Comparison of ENCODE assay signal across 20 cellular contexts in genomic region chr4:73539386-73539785, GRCh38. TPM values are rescaled to one million over a fixed set of nuclear protein-coding genes. Genes with fewer than 3 reads are reported as not detected.
DNase-seq lines count a peak whose midpoint lies in the region; ATAC-seq and TF ChIP-seq lines count a peak whose summit lies in the region.
"Had no signal": no experiment of that assay in that cellular context is flagged by ENCODE, and none has a peak within 500 bp of the region (broad histone marks: within the 10 kb centered on the region; RNA-seq: fewer than 3 reads in every experiment).

No MANE protein-coding gene starts in this region.

- no peak overlapping the region for H3K4me2 ChIP-seq in GM23248 (ENCODE audit: unreplicated experiment)
- H3K4me2 ChIP-seq in Karpas-422 (ENCODE audit: low read depth, low read length, poor library complexity, severe bottlenecking) = no peak overlapping the region
- H3K4me2 ChIP-seq: BLaER1 had no signal

- no peaks in the 10 kb centered on the region for H3F3A ChIP-seq in GM23248 (ENCODE audit: insufficient read depth)

- H3K9ac ChIP-seq in GM23248 (no peak overlapping the region), Karpas-422 (ENCODE audit: low read length) (no peak overlapping the region)
- H3K9ac ChIP-seq: BLaER1 had no signal

- TF ChIP-seq CTCF in fibroblast of the aortic adventitia (IDR thresholded peaks at IDR 0.05; ENCODE audit: insufficient read depth, low read length) = no peak

- no peak overlapping the region for H3K4me3 Mint-ChIP-seq in activated CD8-positive, alpha-beta memory T cell treated with anti-CD3 and anti-CD28 coated beads, Interleukin-2, amount 10 ng/mL, durations not matched to agents 7 days and 5 days
- H3K4me3 Mint-ChIP-seq: CD14-positive monocyte; CD4-positive, alpha-beta memory T cell; HFFc6 had no signal

- H3K4me3 ChIP-seq in GM23248 = no peak overlapping the region
- H3K4me3 ChIP-seq in Karpas-422 (ENCODE audit: low read length) = no peak overlapping the region
- H3K4me3 ChIP-seq in fibroblast of the aortic adventitia (ENCODE audit: low read depth, low read length) = no peak overlapping the region
- H3K4me3 ChIP-seq: BLaER1, GM12878, HAP-1, K562 had no signal

- peaks cover 4% of the 10 kb centered on the region for H3K4me1 Mint-ChIP-seq in activated CD8-positive, alpha-beta memory T cell treated with anti-CD3 and anti-CD28 coated beads, Interleukin-2, amount 10 ng/mL, durations not matched to agents 7 days and 5 days
- H3K4me1 Mint-ChIP-seq: CD14-positive monocyte; CD4-positive, alpha-beta memory T cell had no signal

- H3K9me3 ChIP-seq in GM23248 (ENCODE audit: low read depth) (no peaks in the 10 kb centered on the region), Karpas-422 (ENCODE audit: low read length) (no peaks in the 10 kb centered on the region)
- H3K9me3 ChIP-seq: BLaER1, HAP-1 had no signal

- H4K20me1 ChIP-seq in GM23248 (ENCODE audit: insufficient read depth) = no peaks in the 10 kb centered on the region
- no peaks in the 10 kb centered on the region for H4K20me1 ChIP-seq in Karpas-422 (ENCODE audit: insufficient read depth, low read depth, low read length)
- H4K20me1 ChIP-seq: BLaER1 had no signal

- H3K27me3 Mint-ChIP-seq in activated CD8-positive, alpha-beta memory T cell treated with anti-CD3 and anti-CD28 coated beads, Interleukin-2, amount 10 ng/mL, durations not matched to agents 7 days and 5 days = peaks cover 13% of the 10 kb centered on the region

- H3K9me3 Mint-ChIP-seq in activated CD8-positive, alpha-beta memory T cell treated with anti-CD3 and anti-CD28 coated beads, Interleukin-2, amount 10 ng/mL, durations not matched to agents 7 days and 5 days (ENCODE audit: low read depth) = no peaks in the 10 kb centered on the region
- H3K9me3 Mint-ChIP-seq: HFFc6 had no signal

- H3K36me3 Mint-ChIP-seq in activated CD8-positive, alpha-beta memory T cell treated with anti-CD3 and anti-CD28 coated beads, Interleukin-2, amount 10 ng/mL, durations not matched to agents 7 days and 5 days = no peaks in the 10 kb centered on the region
- H3K36me3 Mint-ChIP-seq: CD14-positive monocyte; CD4-positive, alpha-beta memory T cell had no signal

- H3K4me1 ChIP-seq in GM23248 (ENCODE audit: insufficient read depth) (no peaks in the 10 kb centered on the region), Karpas-422 (ENCODE audit: low read length) (no peaks in the 10 kb centered on the region)
- H3K4me1 ChIP-seq: BLaER1, HAP-1 had no signal

- no peaks in the 10 kb centered on the region for H3K36me3 ChIP-seq in GM23248 (ENCODE audit: low read depth)
- H3K36me3 ChIP-seq in Karpas-422 (ENCODE audit: insufficient read depth, low read length) = no peaks in the 10 kb centered on the region
- H3K36me3 ChIP-seq: BLaER1, HAP-1 had no signal

- 10 to 12% methylated on average over 4 of the region's 4 CpGs for WGBS in GM23248 (ENCODE audit: low coverage in 1 of 2, low lambda C conversion rate in 2 of 2, missing lambda C conversion rate in 2 of 2), 2 experiments

- no peak for ATAC-seq in GM21381 (IDR thresholded peaks at IDR 0.05; ENCODE audit: unreplicated experiment)
- ATAC-seq in activated CD8-positive, alpha-beta memory T cell treated with anti-CD3 and anti-CD28 coated beads, Interleukin-2, amount 10 ng/mL, durations not matched to agents 7 days and 5 days = no peak
- ATAC-seq: GM12878, K562 had no signal

- no peaks in the 10 kb centered on the region for H3K9me2 ChIP-seq in GM23248 (ENCODE audit: insufficient read depth)
- H3K9me2 ChIP-seq in Karpas-422 (replicated peaks; ENCODE audit: insufficient read depth, low read length) = no peaks in the 10 kb centered on the region

- no peaks in the 10 kb centered on the region for H3K27me3 ChIP-seq in GM23248 (replicated peaks; ENCODE audit: insufficient read depth)
- no peaks in the 10 kb centered on the region; the same call in 1 of the 2 replicates for H3K27me3 ChIP-seq in Karpas-422 (ENCODE audit: low read length)
- H3K27me3 ChIP-seq: BLaER1 had no signal

- in situ Hi-C loops in GM23248 (cut with MboI) = no loop called here

- no peak overlapping the region for H3K27ac Mint-ChIP-seq in activated CD8-positive, alpha-beta memory T cell treated with anti-CD3 and anti-CD28 coated beads, Interleukin-2, amount 10 ng/mL, durations not matched to agents 7 days and 5 days
- H3K27ac Mint-ChIP-seq: CD14-positive monocyte; CD4-positive, alpha-beta memory T cell; HFFc6 had no signal

- DNase-seq in GM23248 (peak; percentile 25), Karpas-422 (no peak), fibroblast of the aortic adventitia (ENCODE audit: low read depth) (peak; percentile 34), DMS114 treated with DMSO at 0.1 percent for 48 hours (lab: John Stamatoyannopoulos, UW; ENCODE audit: unreplicated experiment) (no peak)
- DNase-seq in stimulated activated CD4-positive, alpha-beta T cell treated with anti-CD3 and anti-CD28 coated beads, Interleukin-4, amount 100 ng/mL, for 24 hours = no peak
- DNase-seq in activated CD8-positive, alpha-beta memory T cell treated with anti-CD3 and anti-CD28 coated beads, Interleukin-2, amount 10 ng/mL, durations not matched to agents 7 days and 5 days = no peak
- DNase-seq: ACHN; AML-193; CD4-positive, alpha-beta memory T cell; DMS79 treated with DMSO at 0.1 percent for 48 hours; GF-D8; HFFc6; IMR-90 had no signal

- CTCF ChIA-PET in activated CD8-positive, alpha-beta memory T cell treated with anti-CD3 and anti-CD28 coated beads, Interleukin-2, amount 10 ng/mL, durations not matched to agents 7 days and 5 days (lab: Charles Lee) = no interaction called here

- H2AFZ ChIP-seq in GM23248 (no peak overlapping the region), Karpas-422 (ENCODE audit: low read length) (peak overlapping the region; percentile 54; the same call in 1 of the 2 replicates)

- H3K27ac ChIP-seq in GM23248 (no peak overlapping the region), Karpas-422 (ENCODE audit: low read length) (no peak overlapping the region)
- H3K27ac ChIP-seq: BLaER1 had no signal

- no peaks in the 10 kb centered on the region for H3K79me2 ChIP-seq in GM23248 (ENCODE audit: insufficient read depth)
- H3K79me2 ChIP-seq in Karpas-422 (ENCODE audit: low read length) = no peaks in the 10 kb centered on the region

RNA-seq across cellular contexts. Expression of gene AFM, which starts 57.8 kb away (rescaled TPM):
- total RNA-seq in GM23248 (2014; rRNA removed; shearing (Covaris generic)) = not detected in 2 replicates
- not detected in 2 replicates for polyA plus RNA-seq in GM23248 (2016; fragmentation: Nextera tagmentation; extraction: Ambion mirVana)
- not detected in 2 replicates for total RNA-seq in Karpas-422 (2014; rRNA removed; shearing (Covaris generic); ENCODE audit: low replicate concordance)
- not detected in 2 replicates for total RNA-seq in fibroblast of the aortic adventitia (ENCODE audit: low replicate concordance)
- total RNA-seq in activated CD8-positive, alpha-beta memory T cell treated with anti-CD3 and anti-CD28 coated beads, Interleukin-2, amount 10 ng/mL, durations not matched to agents 7 days and 5 days = not detected
- total RNA-seq: CD4-positive, alpha-beta memory T cell; GM12878; H4; HFFc6; IMR-90 had no signal
- polyA plus RNA-seq: CD14-positive monocyte; CD4-positive, alpha-beta memory T cell; GM12878; IMR-90 had no signal

Comparison
In these comparisons a context has a peak if more than half of its experiments do, and no peak if none do; other contexts are left out.
1. DNase-seq: peak in GM23248 (single experiment) and fibroblast of the aortic adventitia (single experiment); none in Karpas-422 (single experiment), stimulated activated CD4-positive, alpha-beta T cell treated with anti-CD3 and anti-CD28 coated beads, Interleukin-4, amount 100 ng/mL, for 24 hours (single experiment), DMS114 treated with DMSO at 0.1 percent for 48 hours (single experiment) and activated CD8-positive, alpha-beta memory T cell treated with anti-CD3 and anti-CD28 coated beads, Interleukin-2, amount 10 ng/mL, durations not matched to agents 7 days and 5 days (single experiment).